Comparison of ENCODE assay signal across 15 cellular contexts in genomic region chr10:19713800-19714525, GRCh38.
DNase-seq lines count a peak whose midpoint lies in the region; ATAC-seq and TF ChIP-seq lines count a peak whose summit lies in the region.
"Had no signal": no experiment of that assay in that cellular context is flagged by ENCODE, and none has a peak within 500 bp of the region (broad histone marks: within the 10 kb centered on the region; RNA-seq: fewer than 3 reads in every experiment).

No MANE protein-coding gene starts in this region.

- H3K27ac ChIP-seq in SJCRH30, result no peak overlapping the region
- no peak overlapping the region for H3K27ac ChIP-seq in foreskin keratinocyte
- no peak overlapping the region for H3K27ac ChIP-seq in testis
- H3K27ac ChIP-seq: gastrocnemius medialis, SK-N-MC had no signal

- H3K4me1 ChIP-seq in SJCRH30 (no peaks in the 10 kb centered on the region), foreskin keratinocyte (no peaks in the 10 kb centered on the region), testis (no peaks in the 10 kb centered on the region)
- H3K4me1 ChIP-seq: gastrocnemius medialis had no signal

- 70 to 72% methylated on average over 18 of the region's 18 CpGs for WGBS in testis, 2 donors

- intact Hi-C loops in testis (cut with DNase I; ENCODE audit: low total_unique reads), result no loop called here

- POLR2A ChIA-PET in T-cell (lab: Charles Lee), result no interaction called here

- peak; percentile 30 for TF ChIP-seq CTCF in foreskin keratinocyte (conservative IDR thresholded peaks at IDR 0.05)
- no peak for TF ChIP-seq CTCF in testis (IDR thresholded peaks at IDR 0.05)

- DNase-seq in ELF-1 (ENCODE audit: low read depth, low spot score) (peak; percentile 42), SJCRH30 (peak; percentile 13 to 24), foreskin keratinocyte (no peak), nucleus accumbens (lab: John Stamatoyannopoulos, UW) (peak in 36 of 56 donors; percentile 2 to 56 (median 12)), T-cell (no peak), EL (no peak), testis (no peak)
- DNase-seq in stimulated activated naive CD4-positive, alpha-beta T cell treated with Interleukin-2 at 50 U/mL for 16 hours (lab: John Stamatoyannopoulos, UW), result no peak
- DNase-seq: DMS153; effector memory CD4-positive, alpha-beta T cell; gastrocnemius medialis; NCI-H1436 treated with DMSO at 0.1 percent for 48 hours; NCI-H524 had no signal

- H3K4me1 Mint-ChIP-seq in T-cell, result no peaks in the 10 kb centered on the region
- H3K4me1 Mint-ChIP-seq: neural crest cell had no signal

- H3K4me3 Mint-ChIP-seq in T-cell, result no peak overlapping the region
- H3K4me3 Mint-ChIP-seq: neural crest cell had no signal

- H3K9me3 Mint-ChIP-seq in T-cell, result peaks cover 22 to 47% (median 26%) of the 10 kb centered on the region in 3 donors

- CTCF ChIA-PET in T-cell (lab: Charles Lee), result no interaction called here

- H3K27me3 ChIP-seq in SJCRH30 (no peaks in the 10 kb centered on the region), foreskin keratinocyte (no peaks in the 10 kb centered on the region), testis (no peaks in the 10 kb centered on the region)
- H3K27me3 ChIP-seq: gastrocnemius medialis had no signal

- no peak overlapping the region for H3K27ac Mint-ChIP-seq in T-cell

- no peak overlapping the region for H3K4me3 ChIP-seq in SJCRH30
- no peak overlapping the region for H3K4me3 ChIP-seq in testis
- H3K4me3 ChIP-seq: SK-N-MC had no signal

- no peak for TF ChIP-seq POLR2A in testis (IDR thresholded peaks at IDR 0.05)

- no peaks in the 10 kb centered on the region for H3K27me3 Mint-ChIP-seq in T-cell

- H3K9me3 ChIP-seq in SJCRH30 (replicated peaks), result no peaks in the 10 kb centered on the region
- no peaks in the 10 kb centered on the region for H3K9me3 ChIP-seq in testis
- H3K9me3 ChIP-seq: gastrocnemius medialis had no signal

- H3K36me3 ChIP-seq in SJCRH30 (no peaks in the 10 kb centered on the region), testis (ENCODE audit: low read depth, missing control alignments) (no peaks in the 10 kb centered on the region)
- H3K36me3 ChIP-seq: gastrocnemius medialis had no signal

- H3K36me3 Mint-ChIP-seq in T-cell, result no peaks in the 10 kb centered on the region

- ATAC-seq in foreskin keratinocyte, result no peak
- ATAC-seq in T-cell (replicated peaks in 1 of 4), result no peak
- ATAC-seq: gastrocnemius medialis had no signal

Comparison
In these comparisons a context has a peak if more than half of its experiments do, and no peak if none do; other contexts are left out.
1. DNase-seq: peak in ELF-1 (single experiment), SJCRH30 (2 of 2) and nucleus accumbens (36 of 56); none in foreskin keratinocyte (0 of 2), stimulated activated naive CD4-positive, alpha-beta T cell treated with Interleukin-2 at 50 U/mL for 16 hours (single experiment), T-cell (0 of 34), EL (single experiment) and testis (single experiment).